Comparison of ENCODE assay signal across 1 cellular context in the genomic region with DNA sequence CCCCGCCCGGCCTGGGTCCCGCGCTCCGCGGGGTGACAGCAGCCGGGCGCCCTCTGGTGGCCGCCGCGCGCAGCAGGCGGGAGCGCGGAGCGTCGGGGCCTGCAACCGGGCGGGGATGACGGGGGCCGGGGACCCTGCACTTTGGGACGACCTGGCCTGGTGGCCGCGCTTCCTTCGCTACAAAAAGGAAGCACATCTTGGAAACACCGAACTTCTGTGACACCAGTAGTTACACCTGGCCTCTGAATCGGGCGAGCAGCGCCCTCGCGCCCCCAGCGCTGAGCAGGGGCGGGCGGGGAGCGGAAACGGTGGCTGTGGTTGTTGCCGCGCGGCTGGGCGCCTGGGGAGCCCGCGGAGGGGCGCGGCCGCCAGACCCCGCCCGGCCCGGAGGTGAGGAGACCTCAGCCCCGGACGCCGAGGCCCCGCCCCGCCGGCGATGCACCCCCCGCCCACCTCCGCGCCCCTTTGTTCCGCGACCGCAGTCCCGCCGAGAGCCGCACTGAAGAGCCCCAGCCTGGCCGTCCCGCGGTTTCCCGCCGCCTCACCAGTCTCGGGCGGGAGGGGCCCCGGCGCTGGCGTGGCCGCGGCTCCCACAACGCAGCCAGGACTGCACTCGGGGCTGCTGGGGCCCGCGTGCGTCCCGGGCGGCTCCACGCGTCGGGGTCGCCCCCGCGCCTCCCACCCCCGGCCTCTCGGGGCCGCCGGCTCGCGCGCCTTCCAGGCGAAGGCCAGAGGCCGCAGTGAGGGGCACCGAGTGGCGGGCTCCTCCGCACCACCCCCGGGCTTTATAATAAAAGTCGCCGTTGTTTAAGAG.
TF ChIP-seq lines count a peak whose summit lies in the region.

No MANE protein-coding gene starts in this region.

TF ChIP-seq in WTC11, 78 proteins besides CTCF, POLR2A, EP300 and RAD21 (continued from another document and continues in another):
- TF ChIP-seq, protein P1, sequence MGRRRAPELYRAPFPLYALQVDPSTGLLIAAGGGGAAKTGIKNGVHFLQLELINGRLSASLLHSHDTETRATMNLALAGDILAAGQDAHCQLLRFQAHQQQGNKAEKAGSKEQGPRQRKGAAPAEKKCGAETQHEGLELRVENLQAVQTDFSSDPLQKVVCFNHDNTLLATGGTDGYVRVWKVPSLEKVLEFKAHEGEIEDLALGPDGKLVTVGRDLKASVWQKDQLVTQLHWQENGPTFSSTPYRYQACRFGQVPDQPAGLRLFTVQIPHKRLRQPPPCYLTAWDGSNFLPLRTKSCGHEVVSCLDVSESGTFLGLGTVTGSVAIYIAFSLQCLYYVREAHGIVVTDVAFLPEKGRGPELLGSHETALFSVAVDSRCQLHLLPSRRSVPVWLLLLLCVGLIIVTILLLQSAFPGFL (CRISPR knock-in tag; IDR thresholded peaks at IDR 0.05; ENCODE audit: borderline replicate concordance), result no peak
- TF ChIP-seq ZNF232 (CRISPR knock-in tag; IDR thresholded peaks at IDR 0.05) (no peak; the same call in 1 of the 2 replicates), JAZF1 (CRISPR knock-in tag; IDR thresholded peaks at IDR 0.05) (no peak), HMGA2 (CRISPR knock-in tag; IDR thresholded peaks at IDR 0.05) (no peak), ZNF671 (CRISPR knock-in tag; IDR thresholded peaks at IDR 0.05) (no peak), NR2C2 (CRISPR knock-in tag; IDR thresholded peaks at IDR 0.05) (no peak), PRRX2 (CRISPR knock-in tag; IDR thresholded peaks at IDR 0.05) (no peak), ZNF138 (CRISPR knock-in tag; conservative IDR thresholded peaks at IDR 0.05) (0 out of 2 replicates have a peak, but pooled peaks have one; percentile 16), ZNF263 (CRISPR knock-in tag; IDR thresholded peaks at IDR 0.05; ENCODE audit: low read depth) (no peak), TEAD4 (CRISPR knock-in tag; IDR thresholded peaks at IDR 0.05) (no peak), GTF2I (CRISPR knock-in tag; conservative IDR thresholded peaks at IDR 0.05) (no peak), FOXK1 (CRISPR knock-in tag; IDR thresholded peaks at IDR 0.05) (peak; percentile 60; the same call in 1 of the 2 replicates), NFATC4 (CRISPR knock-in tag; IDR thresholded peaks at IDR 0.05) (no peak), MYBL2 (CRISPR knock-in tag; IDR thresholded peaks at IDR 0.05) (peak; percentile 49; the same call in 1 of the 2 replicates), ATF1 (CRISPR knock-in tag; IDR thresholded peaks at IDR 0.05) (no peak), SMAD4 (CRISPR knock-in tag; IDR thresholded peaks at IDR 0.05) (no peak), FOXP1 (CRISPR knock-in tag; IDR thresholded peaks at IDR 0.05; ENCODE audit: borderline replicate concordance) (0 out of 2 replicates have a peak, but pooled peaks have one; percentile 16), ETV6 (CRISPR knock-in tag; IDR thresholded peaks at IDR 0.05) (peak; percentile 78; the same call in 1 of the 2 replicates)
- TF ChIP-seq, protein P2, sequence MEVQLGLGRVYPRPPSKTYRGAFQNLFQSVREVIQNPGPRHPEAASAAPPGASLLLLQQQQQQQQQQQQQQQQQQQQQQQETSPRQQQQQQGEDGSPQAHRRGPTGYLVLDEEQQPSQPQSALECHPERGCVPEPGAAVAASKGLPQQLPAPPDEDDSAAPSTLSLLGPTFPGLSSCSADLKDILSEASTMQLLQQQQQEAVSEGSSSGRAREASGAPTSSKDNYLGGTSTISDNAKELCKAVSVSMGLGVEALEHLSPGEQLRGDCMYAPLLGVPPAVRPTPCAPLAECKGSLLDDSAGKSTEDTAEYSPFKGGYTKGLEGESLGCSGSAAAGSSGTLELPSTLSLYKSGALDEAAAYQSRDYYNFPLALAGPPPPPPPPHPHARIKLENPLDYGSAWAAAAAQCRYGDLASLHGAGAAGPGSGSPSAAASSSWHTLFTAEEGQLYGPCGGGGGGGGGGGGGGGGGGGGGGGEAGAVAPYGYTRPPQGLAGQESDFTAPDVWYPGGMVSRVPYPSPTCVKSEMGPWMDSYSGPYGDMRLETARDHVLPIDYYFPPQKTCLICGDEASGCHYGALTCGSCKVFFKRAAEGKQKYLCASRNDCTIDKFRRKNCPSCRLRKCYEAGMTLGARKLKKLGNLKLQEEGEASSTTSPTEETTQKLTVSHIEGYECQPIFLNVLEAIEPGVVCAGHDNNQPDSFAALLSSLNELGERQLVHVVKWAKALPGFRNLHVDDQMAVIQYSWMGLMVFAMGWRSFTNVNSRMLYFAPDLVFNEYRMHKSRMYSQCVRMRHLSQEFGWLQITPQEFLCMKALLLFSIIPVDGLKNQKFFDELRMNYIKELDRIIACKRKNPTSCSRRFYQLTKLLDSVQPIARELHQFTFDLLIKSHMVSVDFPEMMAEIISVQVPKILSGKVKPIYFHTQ (CRISPR knock-in tag; IDR thresholded peaks at IDR 0.05), result no peak
- TF ChIP-seq, protein P3, sequence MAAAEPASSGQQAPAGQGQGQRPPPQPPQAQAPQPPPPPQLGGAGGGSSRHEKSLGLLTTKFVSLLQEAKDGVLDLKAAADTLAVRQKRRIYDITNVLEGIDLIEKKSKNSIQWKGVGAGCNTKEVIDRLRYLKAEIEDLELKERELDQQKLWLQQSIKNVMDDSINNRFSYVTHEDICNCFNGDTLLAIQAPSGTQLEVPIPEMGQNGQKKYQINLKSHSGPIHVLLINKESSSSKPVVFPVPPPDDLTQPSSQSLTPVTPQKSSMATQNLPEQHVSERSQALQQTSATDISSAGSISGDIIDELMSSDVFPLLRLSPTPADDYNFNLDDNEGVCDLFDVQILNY (CRISPR knock-in tag; IDR thresholded peaks at IDR 0.05), result peak; percentile 69
- TF ChIP-seq, protein P4, sequence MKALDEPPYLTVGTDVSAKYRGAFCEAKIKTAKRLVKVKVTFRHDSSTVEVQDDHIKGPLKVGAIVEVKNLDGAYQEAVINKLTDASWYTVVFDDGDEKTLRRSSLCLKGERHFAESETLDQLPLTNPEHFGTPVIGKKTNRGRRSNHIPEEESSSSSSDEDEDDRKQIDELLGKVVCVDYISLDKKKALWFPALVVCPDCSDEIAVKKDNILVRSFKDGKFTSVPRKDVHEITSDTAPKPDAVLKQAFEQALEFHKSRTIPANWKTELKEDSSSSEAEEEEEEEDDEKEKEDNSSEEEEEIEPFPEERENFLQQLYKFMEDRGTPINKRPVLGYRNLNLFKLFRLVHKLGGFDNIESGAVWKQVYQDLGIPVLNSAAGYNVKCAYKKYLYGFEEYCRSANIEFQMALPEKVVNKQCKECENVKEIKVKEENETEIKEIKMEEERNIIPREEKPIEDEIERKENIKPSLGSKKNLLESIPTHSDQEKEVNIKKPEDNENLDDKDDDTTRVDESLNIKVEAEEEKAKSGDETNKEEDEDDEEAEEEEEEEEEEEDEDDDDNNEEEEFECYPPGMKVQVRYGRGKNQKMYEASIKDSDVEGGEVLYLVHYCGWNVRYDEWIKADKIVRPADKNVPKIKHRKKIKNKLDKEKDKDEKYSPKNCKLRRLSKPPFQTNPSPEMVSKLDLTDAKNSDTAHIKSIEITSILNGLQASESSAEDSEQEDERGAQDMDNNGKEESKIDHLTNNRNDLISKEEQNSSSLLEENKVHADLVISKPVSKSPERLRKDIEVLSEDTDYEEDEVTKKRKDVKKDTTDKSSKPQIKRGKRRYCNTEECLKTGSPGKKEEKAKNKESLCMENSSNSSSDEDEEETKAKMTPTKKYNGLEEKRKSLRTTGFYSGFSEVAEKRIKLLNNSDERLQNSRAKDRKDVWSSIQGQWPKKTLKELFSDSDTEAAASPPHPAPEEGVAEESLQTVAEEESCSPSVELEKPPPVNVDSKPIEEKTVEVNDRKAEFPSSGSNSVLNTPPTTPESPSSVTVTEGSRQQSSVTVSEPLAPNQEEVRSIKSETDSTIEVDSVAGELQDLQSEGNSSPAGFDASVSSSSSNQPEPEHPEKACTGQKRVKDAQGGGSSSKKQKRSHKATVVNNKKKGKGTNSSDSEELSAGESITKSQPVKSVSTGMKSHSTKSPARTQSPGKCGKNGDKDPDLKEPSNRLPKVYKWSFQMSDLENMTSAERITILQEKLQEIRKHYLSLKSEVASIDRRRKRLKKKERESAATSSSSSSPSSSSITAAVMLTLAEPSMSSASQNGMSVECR (CRISPR knock-in tag; IDR thresholded peaks at IDR 0.05; ENCODE audit: borderline replicate concordance), result no peak
- TF ChIP-seq, protein P5, sequence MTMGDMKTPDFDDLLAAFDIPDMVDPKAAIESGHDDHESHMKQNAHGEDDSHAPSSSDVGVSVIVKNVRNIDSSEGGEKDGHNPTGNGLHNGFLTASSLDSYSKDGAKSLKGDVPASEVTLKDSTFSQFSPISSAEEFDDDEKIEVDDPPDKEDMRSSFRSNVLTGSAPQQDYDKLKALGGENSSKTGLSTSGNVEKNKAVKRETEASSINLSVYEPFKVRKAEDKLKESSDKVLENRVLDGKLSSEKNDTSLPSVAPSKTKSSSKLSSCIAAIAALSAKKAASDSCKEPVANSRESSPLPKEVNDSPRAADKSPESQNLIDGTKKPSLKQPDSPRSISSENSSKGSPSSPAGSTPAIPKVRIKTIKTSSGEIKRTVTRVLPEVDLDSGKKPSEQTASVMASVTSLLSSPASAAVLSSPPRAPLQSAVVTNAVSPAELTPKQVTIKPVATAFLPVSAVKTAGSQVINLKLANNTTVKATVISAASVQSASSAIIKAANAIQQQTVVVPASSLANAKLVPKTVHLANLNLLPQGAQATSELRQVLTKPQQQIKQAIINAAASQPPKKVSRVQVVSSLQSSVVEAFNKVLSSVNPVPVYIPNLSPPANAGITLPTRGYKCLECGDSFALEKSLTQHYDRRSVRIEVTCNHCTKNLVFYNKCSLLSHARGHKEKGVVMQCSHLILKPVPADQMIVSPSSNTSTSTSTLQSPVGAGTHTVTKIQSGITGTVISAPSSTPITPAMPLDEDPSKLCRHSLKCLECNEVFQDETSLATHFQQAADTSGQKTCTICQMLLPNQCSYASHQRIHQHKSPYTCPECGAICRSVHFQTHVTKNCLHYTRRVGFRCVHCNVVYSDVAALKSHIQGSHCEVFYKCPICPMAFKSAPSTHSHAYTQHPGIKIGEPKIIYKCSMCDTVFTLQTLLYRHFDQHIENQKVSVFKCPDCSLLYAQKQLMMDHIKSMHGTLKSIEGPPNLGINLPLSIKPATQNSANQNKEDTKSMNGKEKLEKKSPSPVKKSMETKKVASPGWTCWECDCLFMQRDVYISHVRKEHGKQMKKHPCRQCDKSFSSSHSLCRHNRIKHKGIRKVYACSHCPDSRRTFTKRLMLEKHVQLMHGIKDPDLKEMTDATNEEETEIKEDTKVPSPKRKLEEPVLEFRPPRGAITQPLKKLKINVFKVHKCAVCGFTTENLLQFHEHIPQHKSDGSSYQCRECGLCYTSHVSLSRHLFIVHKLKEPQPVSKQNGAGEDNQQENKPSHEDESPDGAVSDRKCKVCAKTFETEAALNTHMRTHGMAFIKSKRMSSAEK (CRISPR knock-in tag; IDR thresholded peaks at IDR 0.05; ENCODE audit: borderline replicate concordance), result no peak
- TF ChIP-seq, protein P6, sequence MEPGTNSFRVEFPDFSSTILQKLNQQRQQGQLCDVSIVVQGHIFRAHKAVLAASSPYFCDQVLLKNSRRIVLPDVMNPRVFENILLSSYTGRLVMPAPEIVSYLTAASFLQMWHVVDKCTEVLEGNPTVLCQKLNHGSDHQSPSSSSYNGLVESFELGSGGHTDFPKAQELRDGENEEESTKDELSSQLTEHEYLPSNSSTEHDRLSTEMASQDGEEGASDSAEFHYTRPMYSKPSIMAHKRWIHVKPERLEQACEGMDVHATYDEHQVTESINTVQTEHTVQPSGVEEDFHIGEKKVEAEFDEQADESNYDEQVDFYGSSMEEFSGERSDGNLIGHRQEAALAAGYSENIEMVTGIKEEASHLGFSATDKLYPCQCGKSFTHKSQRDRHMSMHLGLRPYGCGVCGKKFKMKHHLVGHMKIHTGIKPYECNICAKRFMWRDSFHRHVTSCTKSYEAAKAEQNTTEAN (CRISPR knock-in tag; IDR thresholded peaks at IDR 0.05), result 0 out of 2 replicates have a peak, but pooled peaks have one; percentile 31
- TF ChIP-seq, protein P7, sequence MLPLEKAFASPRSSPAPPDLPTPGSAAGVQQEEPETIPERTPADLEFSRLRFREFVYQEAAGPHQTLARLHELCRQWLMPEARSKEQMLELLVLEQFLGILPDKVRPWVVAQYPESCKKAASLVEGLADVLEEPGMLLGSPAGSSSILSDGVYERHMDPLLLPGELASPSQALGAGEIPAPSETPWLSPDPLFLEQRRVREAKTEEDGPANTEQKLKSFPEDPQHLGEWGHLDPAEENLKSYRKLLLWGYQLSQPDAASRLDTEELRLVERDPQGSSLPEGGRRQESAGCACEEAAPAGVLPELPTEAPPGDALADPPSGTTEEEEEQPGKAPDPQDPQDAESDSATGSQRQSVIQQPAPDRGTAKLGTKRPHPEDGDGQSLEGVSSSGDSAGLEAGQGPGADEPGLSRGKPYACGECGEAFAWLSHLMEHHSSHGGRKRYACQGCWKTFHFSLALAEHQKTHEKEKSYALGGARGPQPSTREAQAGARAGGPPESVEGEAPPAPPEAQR (CRISPR knock-in tag; IDR thresholded peaks at IDR 0.05), result no peak
- TF ChIP-seq, protein P8, sequence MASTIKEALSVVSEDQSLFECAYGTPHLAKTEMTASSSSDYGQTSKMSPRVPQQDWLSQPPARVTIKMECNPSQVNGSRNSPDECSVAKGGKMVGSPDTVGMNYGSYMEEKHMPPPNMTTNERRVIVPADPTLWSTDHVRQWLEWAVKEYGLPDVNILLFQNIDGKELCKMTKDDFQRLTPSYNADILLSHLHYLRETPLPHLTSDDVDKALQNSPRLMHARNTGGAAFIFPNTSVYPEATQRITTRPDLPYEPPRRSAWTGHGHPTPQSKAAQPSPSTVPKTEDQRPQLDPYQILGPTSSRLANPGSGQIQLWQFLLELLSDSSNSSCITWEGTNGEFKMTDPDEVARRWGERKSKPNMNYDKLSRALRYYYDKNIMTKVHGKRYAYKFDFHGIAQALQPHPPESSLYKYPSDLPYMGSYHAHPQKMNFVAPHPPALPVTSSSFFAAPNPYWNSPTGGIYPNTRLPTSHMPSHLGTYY (CRISPR knock-in tag; IDR thresholded peaks at IDR 0.05), result no peak
- TF ChIP-seq, protein P9, sequence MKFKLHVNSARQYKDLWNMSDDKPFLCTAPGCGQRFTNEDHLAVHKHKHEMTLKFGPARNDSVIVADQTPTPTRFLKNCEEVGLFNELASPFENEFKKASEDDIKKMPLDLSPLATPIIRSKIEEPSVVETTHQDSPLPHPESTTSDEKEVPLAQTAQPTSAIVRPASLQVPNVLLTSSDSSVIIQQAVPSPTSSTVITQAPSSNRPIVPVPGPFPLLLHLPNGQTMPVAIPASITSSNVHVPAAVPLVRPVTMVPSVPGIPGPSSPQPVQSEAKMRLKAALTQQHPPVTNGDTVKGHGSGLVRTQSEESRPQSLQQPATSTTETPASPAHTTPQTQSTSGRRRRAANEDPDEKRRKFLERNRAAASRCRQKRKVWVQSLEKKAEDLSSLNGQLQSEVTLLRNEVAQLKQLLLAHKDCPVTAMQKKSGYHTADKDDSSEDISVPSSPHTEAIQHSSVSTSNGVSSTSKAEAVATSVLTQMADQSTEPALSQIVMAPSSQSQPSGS (CRISPR knock-in tag; IDR thresholded peaks at IDR 0.05; ENCODE audit: borderline replicate concordance, low read depth), result no peak
- TF ChIP-seq, protein P10, sequence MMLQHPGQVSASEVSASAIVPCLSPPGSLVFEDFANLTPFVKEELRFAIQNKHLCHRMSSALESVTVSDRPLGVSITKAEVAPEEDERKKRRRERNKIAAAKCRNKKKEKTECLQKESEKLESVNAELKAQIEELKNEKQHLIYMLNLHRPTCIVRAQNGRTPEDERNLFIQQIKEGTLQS (CRISPR knock-in tag; conservative IDR thresholded peaks at IDR 0.05), result no peak
